Comparison of ENCODE assay signal across 22 cellular contexts in the genomic region with DNA sequence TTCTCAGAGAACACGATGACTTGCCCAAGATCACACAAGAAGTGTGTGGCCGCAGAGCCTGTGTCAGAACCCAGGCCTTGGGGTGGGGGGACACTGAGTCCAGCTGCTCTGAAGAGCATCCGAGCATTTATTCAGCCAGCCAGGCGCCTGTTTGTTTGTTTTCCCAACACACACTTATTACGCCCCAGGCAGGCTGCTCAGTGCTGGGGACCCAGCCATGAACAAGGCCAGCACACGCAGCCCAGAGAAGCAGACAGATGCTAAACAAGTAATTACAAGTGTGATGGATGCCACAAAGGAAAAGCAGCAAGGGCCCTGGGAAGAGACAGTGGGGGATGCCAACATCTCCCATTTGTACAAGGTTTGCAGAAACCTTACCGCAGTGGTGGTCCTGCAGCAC. TPM values are rescaled to one million over a fixed set of nuclear protein-coding genes. Genes with fewer than 3 reads are reported as not detected.
DNase-seq lines count a peak whose midpoint lies in the region; ATAC-seq and TF ChIP-seq lines count a peak whose summit lies in the region.
"Had no signal": no experiment of that assay in that cellular context is flagged by ENCODE, and none has a peak within 500 bp of the region (broad histone marks: within the 10 kb centered on the region; RNA-seq: fewer than 3 reads in every experiment).

No MANE protein-coding gene starts in this region.

- H3K9me2 ChIP-seq in hepatocyte (replicated peaks; ENCODE audit: insufficient read depth) = no peaks in the 10 kb centered on the region

- intact Hi-C loops in CD14-positive monocyte (cut with micrococcal nuclease) = no loop called here

- H3K27ac ChIP-seq in hepatocyte = peak overlapping the region; percentile 88
- H3K27ac ChIP-seq: esophagus squamous epithelium, gastrocnemius medialis, SK-N-MC, WERI-Rb-1 had no signal

- H4K20me1 ChIP-seq in hepatocyte (ENCODE audit: insufficient read depth, poor library complexity, severe bottlenecking) = no peaks in the 10 kb centered on the region

- no peak overlapping the region for H3K4me3 Mint-ChIP-seq in CD14-positive monocyte
- H3K4me3 Mint-ChIP-seq: activated naive CD8-positive, alpha-beta T cell; CD4-positive, CD25-positive, alpha-beta regulatory T cell; effector memory CD8-positive, alpha-beta T cell; T-helper 2 cell treated with Interferon-gamma antibody and Interleukin-4, amounts not matched to agents 5 μg/mL and 100 μg/mL, for 36 hours had no signal

- H3K79me2 ChIP-seq in hepatocyte = no peaks in the 10 kb centered on the region

- no peak for ATAC-seq in HG03159 (IDR thresholded peaks at IDR 0.05; ENCODE audit: unreplicated experiment)
- ATAC-seq in GM19467 (IDR thresholded peaks at IDR 0.05; ENCODE audit: unreplicated experiment) = no peak
- ATAC-seq: effector memory CD8-positive, alpha-beta T cell; gastrocnemius medialis; stimulated activated naive CD8-positive, alpha-beta T cell treated with anti-CD3 and anti-CD28 coated beads, Interleukin-15, Interleukin-2, amounts not matched to agents 100 U/mL and 50 U/mL, for 24 hours had no signal

- H3K27me3 ChIP-seq in hepatocyte = no peaks in the 10 kb centered on the region
- H3K27me3 ChIP-seq: gastrocnemius medialis had no signal

- no peak overlapping the region for H2AFZ ChIP-seq in hepatocyte

- in situ Hi-C loops in Caki2 (cut with HindIII; ENCODE audit: low pct_unique_long_range_greater_than_20kb, low sequenced_read_pairs) = no loop called here

- H3K9me3 ChIP-seq in hepatocyte (ENCODE audit: low read depth) = no peaks in the 10 kb centered on the region
- H3K9me3 ChIP-seq: esophagus squamous epithelium, gastrocnemius medialis, spleen had no signal

- TF ChIP-seq CTCF in CD14-positive monocyte (IDR thresholded peaks at IDR 0.05) (no peak), hepatocyte (IDR thresholded peaks at IDR 0.05; ENCODE audit: poor library complexity) (no peak)

- peaks cover 63% of the 10 kb centered on the region for H3K4me1 Mint-ChIP-seq in CD14-positive monocyte
- H3K4me1 Mint-ChIP-seq: CD4-positive, CD25-positive, alpha-beta regulatory T cell had no signal

- H3K4me2 ChIP-seq in hepatocyte = no peak overlapping the region

- WGBS in hepatocyte (ENCODE audit: low lambda C conversion rate, missing lambda C conversion rate) = 56% methylated on average over 7 of the region's 7 CpGs

- peaks cover 5 to 8% of the 10 kb centered on the region in 2 donors for H3K36me3 Mint-ChIP-seq in CD14-positive monocyte
- H3K36me3 Mint-ChIP-seq: activated naive CD8-positive, alpha-beta T cell; CD4-positive, CD25-positive, alpha-beta regulatory T cell had no signal

- H3K4me3 ChIP-seq in hepatocyte = no peak overlapping the region
- H3K4me3 ChIP-seq: esophagus squamous epithelium, gastrocnemius medialis, SK-N-MC, spleen had no signal

- no peaks in the 10 kb centered on the region for H3K36me3 ChIP-seq in hepatocyte (replicated peaks; ENCODE audit: insufficient read depth, low read depth)
- H3K36me3 ChIP-seq: esophagus squamous epithelium, gastrocnemius medialis, spleen, WERI-Rb-1 had no signal

- H3K4me1 ChIP-seq in hepatocyte (ENCODE audit: insufficient read depth) = peaks cover 21% of the 10 kb centered on the region

- H3K27ac Mint-ChIP-seq in CD14-positive monocyte = peak overlapping the region in 4 of 7 donors; percentile 11 to 85 (median 50)
- H3K27ac Mint-ChIP-seq: activated naive CD8-positive, alpha-beta T cell; CD4-positive, CD25-positive, alpha-beta regulatory T cell; effector memory CD8-positive, alpha-beta T cell; T-helper 2 cell treated with Interferon-gamma antibody and Interleukin-4, amounts not matched to agents 5 μg/mL and 100 μg/mL, for 36 hours had no signal

- no peak for DNase-seq in CD14-positive monocyte (ENCODE audit: low spot score)
- peak; percentile 44 for DNase-seq in Caki2 (ENCODE audit: low read depth)
- DNase-seq in NCI-H446 treated with DMSO at 0.1 percent for 48 hours (lab: John Stamatoyannopoulos, UW) = peak; percentile 61
- DNase-seq in hepatocyte (ENCODE audit: low spot score) = no peak
- DNase-seq in anterior cingulate cortex (lab: John Stamatoyannopoulos, UW) = no peak
- DNase-seq in activated effector memory CD4-positive, alpha-beta T cell treated with anti-CD3 and anti-CD28 coated beads, Interleukin-2, amount 50 U/mL, for 16 hours = no peak
- DNase-seq: activated CD4-positive, alpha-beta T cell treated with anti-CD3 and anti-CD28 coated beads, Interleukin-2, amount 50 U/mL, for 1 hour; CD4-positive, CD25-positive, alpha-beta regulatory T cell; effector memory CD8-positive, alpha-beta T cell; esophagus squamous epithelium; gastrocnemius medialis; NCI-H1436; occipital lobe; spleen; stimulated activated CD4-positive, alpha-beta T cell treated with anti-CD3 and anti-CD28 coated beads, Interleukin-4, amount 100 ng/mL, for 1 hour; stimulated activated naive CD8-positive, alpha-beta T cell treated with anti-CD3 and anti-CD28 coated beads, Interleukin-15, Interleukin-2, amounts not matched to agents 100 U/mL and 50 U/mL, for 24 hours; WERI-Rb-1 had no signal

- H3K9me3 Mint-ChIP-seq in CD14-positive monocyte = peaks cover 2 to 10% (median 4%) of the 10 kb centered on the region in 7 donors
- H3K9me3 Mint-ChIP-seq: effector memory CD8-positive, alpha-beta T cell; T-helper 2 cell treated with Interferon-gamma antibody and Interleukin-4, amounts not matched to agents 5 μg/mL and 100 μg/mL, for 36 hours had no signal

- H3K27me3 Mint-ChIP-seq in CD14-positive monocyte (ENCODE audit: low read depth in 3 of 3) = peaks cover 11 to 12% (median 11%) of the 10 kb centered on the region in 3 donors
- H3K27me3 Mint-ChIP-seq: CD4-positive, CD25-positive, alpha-beta regulatory T cell had no signal

RNA-seq across cellular contexts. Expression of gene SIRPA, which starts 19.4 kb away (rescaled TPM):
- polyA plus RNA-seq in CD14-positive monocyte (10 to 100 TPM; 28.4 to 58.3 TPM), hepatocyte (14.4 and 18.6 TPM in 2 replicates)
- 50.7 and 56.2 TPM in 2 replicates for total RNA-seq in Caki2 (2014; rRNA removed; shearing (Covaris generic); ENCODE audit: low replicate concordance)
- total RNA-seq in hepatocyte = 14.0 and 16.0 TPM in 2 replicates
- total RNA-seq: CD4-positive, CD25-positive, alpha-beta regulatory T cell had no signal
- polyA plus RNA-seq: CD4-positive, CD25-positive, alpha-beta regulatory T cell had no signal

Comparison
In these comparisons a context has a peak if more than half of its experiments do, and no peak if none do; other contexts are left out.
1. DNase-seq: peak in Caki2 (single experiment) and NCI-H446 treated with DMSO at 0.1 percent for 48 hours (single experiment); none in CD14-positive monocyte (single experiment), hepatocyte (single experiment), anterior cingulate cortex (0 of 58) and activated effector memory CD4-positive, alpha-beta T cell treated with anti-CD3 and anti-CD28 coated beads, Interleukin-2, amount 50 U/mL, for 16 hours (single experiment).